Comparison of ENCODE assay signal across 17 cellular contexts in the genomic region with DNA sequence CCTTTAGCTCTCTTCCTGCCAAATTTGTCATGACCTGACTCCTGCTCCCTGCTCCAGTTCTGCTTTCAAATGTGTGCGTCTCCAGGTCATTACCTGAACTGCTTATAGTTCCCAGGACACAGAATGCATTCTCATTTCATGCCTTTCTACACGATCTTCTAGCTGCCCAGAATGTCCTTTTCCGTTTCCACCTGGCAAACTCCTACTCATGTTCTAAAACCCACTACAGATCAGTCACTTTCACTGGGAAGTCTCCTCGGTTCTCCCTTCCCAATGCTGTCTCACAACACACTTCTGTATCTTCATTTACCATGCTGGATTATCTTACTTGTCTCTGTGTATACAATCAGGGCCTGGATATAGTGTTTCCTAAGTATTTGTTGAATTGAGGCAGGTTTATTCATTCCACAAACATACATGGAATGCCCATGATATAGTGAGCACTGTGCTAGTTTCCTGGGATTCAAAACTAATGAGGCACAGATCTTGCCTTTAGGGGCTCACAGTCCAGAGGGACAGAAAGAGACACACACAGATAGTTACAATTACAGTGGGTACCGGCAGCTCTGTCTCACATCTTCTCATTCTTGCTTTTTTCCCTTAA. TPM values are rescaled to one million over a fixed set of nuclear protein-coding genes. Genes with fewer than 3 reads are reported as not detected.
DNase-seq lines count a peak whose midpoint lies in the region; ATAC-seq and TF ChIP-seq lines count a peak whose summit lies in the region.
"Had no signal": no experiment of that assay in that cellular context is flagged by ENCODE, and none has a peak within 500 bp of the region (broad histone marks: within the 10 kb centered on the region; RNA-seq: fewer than 3 reads in every experiment).

No MANE protein-coding gene starts in this region.

- H2AFZ ChIP-seq in smooth muscle cell (ENCODE audit: low read depth) = no peak overlapping the region

- H3K4me3 Mint-ChIP-seq in activated CD8-positive, alpha-beta T cell treated with anti-CD3 and anti-CD28 coated beads for 36 hours = no peak overlapping the region
- H3K4me3 Mint-ChIP-seq: CD14-positive monocyte; CD8-positive, alpha-beta memory T cell; H9 had no signal

- no peaks in the 10 kb centered on the region for H3K79me2 ChIP-seq in smooth muscle cell (ENCODE audit: low read depth)

- no peaks in the 10 kb centered on the region for H4K20me1 ChIP-seq in smooth muscle cell (ENCODE audit: low read depth)

- intact Hi-C loops in stomach (cut with DNase I; ENCODE audit: low total_unique reads) = no loop called here
- intact Hi-C loops in activated CD8-positive, alpha-beta T cell treated with anti-CD3 and anti-CD28 coated beads for 36 hours (cut with micrococcal nuclease) = no loop called here

- DNase-seq in coronary artery (ENCODE audit: low spot score) (peak; percentile 9), lung (ENCODE audit: low spot score) (peak; percentile 9), smooth muscle cell (lab: John Stamatoyannopoulos, UW; ENCODE audit: unreplicated experiment) (no peak), stomach (no peak), SIG-M5 treated with dmso at 0.1 percent for 504 hours (lab: John Stamatoyannopoulos, UW; ENCODE audit: unreplicated experiment) (no peak)
- DNase-seq in activated CD8-positive, alpha-beta T cell treated with anti-CD3 and anti-CD28 coated beads for 36 hours = no peak
- DNase-seq: Caco-2; CD8-positive, alpha-beta memory T cell; DMS53; GOT3; H9 had no signal

- H3K27ac ChIP-seq in HEK293 (ENCODE audit: extremely low read depth, low read depth, low read length) = no peak overlapping the region
- no peak overlapping the region for H3K27ac ChIP-seq in coronary artery
- H3K27ac ChIP-seq in lung (ENCODE audit: low read depth in 1 of 2, low read length in 1 of 2) = no peak overlapping the region
- H3K27ac ChIP-seq in smooth muscle cell (ENCODE audit: low read depth) = peak overlapping the region; percentile 20
- H3K27ac ChIP-seq in stomach = no peak overlapping the region

- peaks cover 3% of the 10 kb centered on the region for H3K36me3 Mint-ChIP-seq in activated CD8-positive, alpha-beta T cell treated with anti-CD3 and anti-CD28 coated beads for 36 hours (ENCODE audit: low read depth)
- H3K36me3 Mint-ChIP-seq: CD14-positive monocyte had no signal

- no peak for ATAC-seq in lung (ENCODE audit: insufficient read depth, low FRiP score)
- no peak for ATAC-seq in activated CD8-positive, alpha-beta T cell treated with anti-CD3 and anti-CD28 coated beads for 36 hours
- ATAC-seq: GM12878, HepG2 had no signal

- peak overlapping the region; percentile 65 for H3K4me2 ChIP-seq in smooth muscle cell

- no peaks in the 10 kb centered on the region for H3K9me3 ChIP-seq in HEK293 (ENCODE audit: control insufficient read depth, insufficient read depth, low read depth, low read length)
- no peaks in the 10 kb centered on the region for H3K9me3 ChIP-seq in lung (ENCODE audit: control insufficient read depth in 2 of 2, insufficient read depth in 1 of 2, low read length in 1 of 2)
- no peaks in the 10 kb centered on the region for H3K9me3 ChIP-seq in smooth muscle cell (replicated peaks; ENCODE audit: low read depth)
- H3K9me3 ChIP-seq in stomach = peaks cover 4 to 17% (median 10%) of the 10 kb centered on the region in 4 donors

- CTCF ChIA-PET in HEK293 (lab: Yijun Ruan, JAX) = interaction anchor here (0.6 to 1.3 kb wide), 4 partner anchors 16 to 463 kb away, joined by 3 to 5 read pairs (median 4); no protein-coding TSS in a partner anchor
- CTCF ChIA-PET in activated CD8-positive, alpha-beta T cell treated with anti-CD3 and anti-CD28 coated beads for 36 hours (lab: Charles Lee) = no interaction called here

- H3K27ac Mint-ChIP-seq in activated CD8-positive, alpha-beta T cell treated with anti-CD3 and anti-CD28 coated beads for 36 hours = no peak overlapping the region
- H3K27ac Mint-ChIP-seq: CD14-positive monocyte; CD8-positive, alpha-beta memory T cell; H9 had no signal

- WGBS in lung, 2 donors = 92 to 97% methylated on average over 5 of the region's 5 CpGs
- WGBS in smooth muscle cell (ENCODE audit: low lambda C conversion rate) = 55% methylated on average over 5 of the region's 5 CpGs
- WGBS in stomach, 5 donors = 85 to 89% (median 88%) methylated on average over 5 of the region's 5 CpGs

- H3K4me1 Mint-ChIP-seq in activated CD8-positive, alpha-beta T cell treated with anti-CD3 and anti-CD28 coated beads for 36 hours (ENCODE audit: low read depth) = no peaks in the 10 kb centered on the region
- H3K4me1 Mint-ChIP-seq: CD8-positive, alpha-beta memory T cell had no signal

- POLR2A ChIA-PET in HEK293 (lab: Yijun Ruan, JAX) = no interaction called here
- POLR2A ChIA-PET in activated CD8-positive, alpha-beta T cell treated with anti-CD3 and anti-CD28 coated beads for 36 hours (lab: Charles Lee) = no interaction called here

- TF ChIP-seq POLR2A in stomach (IDR thresholded peaks at IDR 0.05) = no peak

- peaks cover 12% of the 10 kb centered on the region for H3F3A ChIP-seq in smooth muscle cell (ENCODE audit: low read depth)

- H3K27me3 ChIP-seq in lung (ENCODE audit: control insufficient read depth, insufficient read depth) (no peaks in the 10 kb centered on the region), smooth muscle cell (ENCODE audit: low read depth) (no peaks in the 10 kb centered on the region), stomach (peaks cover 0 to 5% (median 0%) of the 10 kb centered on the region in 3 donors)

- H3K9ac ChIP-seq in smooth muscle cell (ENCODE audit: low read depth) = no peak overlapping the region

- TF ChIP-seq CTCF in HEK293 (tag by site-specific recombination; IDR thresholded peaks at IDR 0.05) (no peak), coronary artery (IDR thresholded peaks at IDR 0.05) (no peak), lung (IDR thresholded peaks at IDR 0.05; ENCODE audit: control extremely low read depth, extremely low read depth) (no peak), smooth muscle cell (IDR thresholded peaks at IDR 0.05; ENCODE audit: borderline replicate concordance, insufficient read depth, poor library complexity, severe bottlenecking) (no peak), stomach (IDR thresholded peaks at IDR 0.05) (no peak)
- no peak for TF ChIP-seq CTCF in activated CD8-positive, alpha-beta T cell treated with anti-CD3 and anti-CD28 coated beads for 36 hours (IDR thresholded peaks at IDR 0.05)

- H3K36me3 ChIP-seq in HEK293 (ENCODE audit: control insufficient read depth in 2 of 2, insufficient read depth in 1 of 2, low read length in 2 of 2) (no peaks in the 10 kb centered on the region), lung (ENCODE audit: control insufficient read depth in 2 of 2, insufficient read depth in 2 of 2, low read length in 2 of 2) (no peaks in the 10 kb centered on the region), smooth muscle cell (ENCODE audit: low read depth) (no peaks in the 10 kb centered on the region), stomach (no peaks in the 10 kb centered on the region)

- peaks cover 2% of the 10 kb centered on the region for H3K27me3 Mint-ChIP-seq in activated CD8-positive, alpha-beta T cell treated with anti-CD3 and anti-CD28 coated beads for 36 hours

- H3K4me1 ChIP-seq in HEK293 (ENCODE audit: control insufficient read depth, insufficient read depth, low read length) (no peaks in the 10 kb centered on the region), lung (ENCODE audit: control insufficient read depth in 2 of 2, insufficient read depth in 2 of 2, low read length in 2 of 2) (peaks cover 0 to 1% of the 10 kb centered on the region in 2 donors), smooth muscle cell (ENCODE audit: low read depth) (no peaks in the 10 kb centered on the region), stomach (peaks cover 0 to 7% (median 0%) of the 10 kb centered on the region in 4 donors)
- H3K4me1 ChIP-seq: Caco-2 had no signal

- H3K4me3 ChIP-seq in HEK293 (ENCODE audit: low read depth, low read length) = no peak overlapping the region
- no peak overlapping the region for H3K4me3 ChIP-seq in coronary artery
- no peak overlapping the region for H3K4me3 ChIP-seq in lung
- H3K4me3 ChIP-seq in smooth muscle cell = no peak overlapping the region
- H3K4me3 ChIP-seq in stomach = no peak overlapping the region
- H3K4me3 ChIP-seq: GM12878 had no signal

- no peak for TF ChIP-seq EP300 in stomach (IDR thresholded peaks at IDR 0.05)

- peaks cover 14% of the 10 kb centered on the region for H3K9me3 Mint-ChIP-seq in activated CD8-positive, alpha-beta T cell treated with anti-CD3 and anti-CD28 coated beads for 36 hours

TF ChIP-seq in HEK293, 187 proteins besides CTCF, POLR2A, EP300 and RAD21:
- TF ChIP-seq ZFP3 (tag by site-specific recombination; IDR thresholded peaks at IDR 0.05; ENCODE audit: low read depth) (0 out of 2 replicates have a peak, but pooled peaks have one; percentile 64), PRDM1 (tag by site-specific recombination; IDR thresholded peaks at IDR 0.05) (no peak)
TF ChIP-seq in HEK293: peak in this region for 1.

RNA-seq across cellular contexts. Expression of gene NOX5, which starts 1.6 kb away (rescaled TPM):
- under 1 TPM; 0.09 to 0.77 TPM for total RNA-seq in lung
- under 1 TPM; 0.03 to 0.08 TPM for polyA plus RNA-seq in lung
- 0.04 and 0.22 TPM in 2 replicates for total RNA-seq in smooth muscle cell
- 0.16 and 0.50 TPM in 2 replicates for polyA plus RNA-seq in smooth muscle cell
- total RNA-seq in stomach = under 1 TPM in 3 of 5 donors, not detected in 2; 0.14 to 0.29 (median 0.18) TPM
- polyA plus RNA-seq in stomach = under 1 TPM; under 0.01 to 0.92 (median 0.18) TPM
- not detected for total RNA-seq in activated CD8-positive, alpha-beta T cell treated with anti-CD3 and anti-CD28 coated beads for 36 hours
- total RNA-seq: A673; CD8-positive, alpha-beta memory T cell; G401; GM12878; HepG2 had no signal
- polyA plus RNA-seq: CD14-positive monocyte; CD8-positive, alpha-beta memory T cell; GM12878; HepG2 had no signal

Comparison
In these comparisons a context has a peak if more than half of its experiments do, and no peak if none do; other contexts are left out.
1. DNase-seq: peak in coronary artery (single experiment) and lung (single experiment); none in smooth muscle cell (single experiment), stomach (single experiment), activated CD8-positive, alpha-beta T cell treated with anti-CD3 and anti-CD28 coated beads for 36 hours (single experiment) and SIG-M5 treated with dmso at 0.1 percent for 504 hours (single experiment).